16 cellular contexts compared by ENCODE assay signal in the genomic region with DNA sequence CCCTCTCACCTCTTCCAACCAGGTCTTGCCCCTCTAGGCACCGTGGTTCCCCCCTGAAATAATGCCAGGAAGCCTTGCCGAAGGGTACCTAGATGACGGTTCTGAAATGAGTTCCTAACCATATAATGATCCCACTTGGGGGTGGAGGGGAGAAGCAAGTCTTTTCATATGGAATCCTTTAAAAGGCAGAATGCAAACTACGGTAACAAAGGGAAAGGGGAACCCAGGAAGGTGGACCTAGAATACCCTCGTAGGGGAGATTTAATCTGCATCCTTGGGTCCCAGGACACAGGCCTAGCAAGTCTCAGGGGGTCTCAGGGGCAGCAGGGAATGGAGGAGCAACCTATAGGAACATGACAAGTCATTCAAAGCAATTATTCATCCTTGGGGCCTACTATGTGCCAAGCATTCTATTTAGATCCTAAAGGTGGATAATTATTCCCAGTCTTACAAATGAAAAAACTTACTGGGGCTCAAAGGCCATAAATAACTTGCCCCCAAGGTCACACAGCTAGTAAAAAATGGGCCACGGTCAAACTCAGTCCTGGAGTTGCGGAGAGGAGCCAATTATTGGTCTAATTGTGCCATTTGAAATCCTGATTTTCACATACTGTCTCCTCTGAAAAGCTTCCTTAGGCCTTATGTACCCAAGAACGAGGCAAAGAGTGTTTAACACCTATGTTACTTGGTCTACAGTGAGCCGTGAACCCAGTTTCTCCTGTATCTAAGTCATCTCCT. TPM values are rescaled to one million over a fixed set of nuclear protein-coding genes. Genes with fewer than 3 reads are reported as not detected.
DNase-seq lines count a peak whose midpoint lies in the region; ATAC-seq and TF ChIP-seq lines count a peak whose summit lies in the region.
"Had no signal": no experiment of that assay in that cellular context is flagged by ENCODE, and none has a peak within 500 bp of the region (broad histone marks: within the 10 kb centered on the region; RNA-seq: fewer than 3 reads in every experiment).

No MANE protein-coding gene starts in this region.

- no peak for ATAC-seq in natural killer cell treated with Interleukin-12 subunit alpha and Interleukin-12 subunit beta and Interleukin-15 and Interleukin-18, amount 100 ng/mL, for 72 hours
- ATAC-seq: activated CD4-positive, alpha-beta T cell treated with anti-CD3 and anti-CD28 coated beads for 36 hours had no signal

- no peaks in the 10 kb centered on the region for H3K9me3 Mint-ChIP-seq in chondrocyte (ENCODE audit: low read depth)
- H3K9me3 Mint-ChIP-seq in natural killer cell treated with Interleukin-12 subunit alpha and Interleukin-12 subunit beta and Interleukin-15 and Interleukin-18, amount 100 ng/mL, for 72 hours = no peaks in the 10 kb centered on the region
- H3K9me3 Mint-ChIP-seq: stimulated activated naive B cell treated with anti-CD40 and anti-IgM and Interleukin-4, amounts not matched to agents 10 μg/mL and 1 μg/mL and 100 μg/mL, for 72 hours had no signal

- intact Hi-C loops in ovary (cut with DNase I) = loop anchor here in 1 of 4 donors (5.0 kb wide), 1 partner anchor 77 kb away; no protein-coding TSS in a partner anchor

- H3K36me3 Mint-ChIP-seq in chondrocyte (ENCODE audit: low read depth) = no peaks in the 10 kb centered on the region
- no peaks in the 10 kb centered on the region for H3K36me3 Mint-ChIP-seq in natural killer cell treated with Interleukin-12 subunit alpha and Interleukin-12 subunit beta and Interleukin-15 and Interleukin-18, amount 100 ng/mL, for 72 hours

- WGBS in HUES64 = 16% methylated on average over 8 of the region's 9 CpGs
- 38 to 42% (median 39%) methylated on average over 9 of the region's 9 CpGs for WGBS in ovary, 3 donors

- no peak overlapping the region for H3K4me3 ChIP-seq in BLaER1
- H3K4me3 ChIP-seq in HUES64 (ENCODE audit: low read length) = peak overlapping the region; percentile 65
- no peak overlapping the region for H3K4me3 ChIP-seq in ovary
- H3K4me3 ChIP-seq: SK-N-MC had no signal

- no peak for TF ChIP-seq POLR2A in ovary (IDR thresholded peaks at IDR 0.05)

- no peaks in the 10 kb centered on the region for H3K27me3 Mint-ChIP-seq in chondrocyte (ENCODE audit: low read depth)
- peaks cover 0 to 26% of the 10 kb centered on the region in 2 donors for H3K27me3 Mint-ChIP-seq in natural killer cell treated with Interleukin-12 subunit alpha and Interleukin-12 subunit beta and Interleukin-15 and Interleukin-18, amount 100 ng/mL, for 72 hours
- H3K27me3 Mint-ChIP-seq: activated CD4-positive, alpha-beta T cell treated with anti-CD3 and anti-CD28 coated beads for 36 hours had no signal

- peak overlapping the region; percentile 66 for H3K27ac Mint-ChIP-seq in chondrocyte (ENCODE audit: unreplicated experiment)
- H3K27ac Mint-ChIP-seq in natural killer cell treated with Interleukin-12 subunit alpha and Interleukin-12 subunit beta and Interleukin-15 and Interleukin-18, amount 100 ng/mL, for 72 hours = no peak overlapping the region
- H3K27ac Mint-ChIP-seq: activated CD4-positive, alpha-beta T cell treated with anti-CD3 and anti-CD28 coated beads for 36 hours; stimulated activated naive B cell treated with anti-CD40 and anti-IgM and Interleukin-4, amounts not matched to agents 10 μg/mL and 1 μg/mL and 100 μg/mL, for 72 hours had no signal

- H3K9ac ChIP-seq in BLaER1 = no peak overlapping the region
- H3K9ac ChIP-seq in HUES64 (ENCODE audit: low read depth, low read length) = 0 out of 2 replicates have a peak overlapping the region, but pooled peaks have one; percentile 81

- TF ChIP-seq CTCF in chondrocyte (IDR thresholded peaks at IDR 0.05) (no peak), ovary (IDR thresholded peaks at IDR 0.05) (no peak), GM20000 (IDR thresholded peaks at IDR 0.05; ENCODE audit: extremely low read depth, missing control alignments) (no peak)

- H3K27ac ChIP-seq in BLaER1 (no peak overlapping the region), HUES64 (ENCODE audit: low read depth, low read length) (peak overlapping the region; percentile 26; the same call in 1 of the 2 replicates), ovary (peak overlapping the region in 1 of 2 donors; percentile 53)
- H3K27ac ChIP-seq: SK-N-MC had no signal

- H3K4me1 ChIP-seq in BLaER1 (peaks cover 98% of the 10 kb centered on the region), HUES64 (ENCODE audit: insufficient read depth, low read length) (peaks cover 55% of the 10 kb centered on the region), ovary (ENCODE audit: insufficient read depth) (peaks cover 8% of the 10 kb centered on the region)
- H3K4me1 ChIP-seq: breast epithelium had no signal

- peak overlapping the region; percentile 85 for H3K4me2 ChIP-seq in BLaER1

- peaks cover 64% of the 10 kb centered on the region for H3K4me1 Mint-ChIP-seq in chondrocyte (ENCODE audit: low read depth)
- H3K4me1 Mint-ChIP-seq in natural killer cell treated with Interleukin-12 subunit alpha and Interleukin-12 subunit beta and Interleukin-15 and Interleukin-18, amount 100 ng/mL, for 72 hours (ENCODE audit: low read depth in 2 of 2) = peaks cover 41 to 42% of the 10 kb centered on the region in 2 donors

- DNase-seq in chondrocyte (ENCODE audit: low spot score) (no peak), ecto neural progenitor cell (ENCODE audit: low spot score) (no peak), ovary (no peak), GM20000 (ENCODE audit: low spot score) (no peak)
- DNase-seq in natural killer cell treated with Interleukin-12 subunit alpha and Interleukin-12 subunit beta and Interleukin-15 and Interleukin-18, amount 100 ng/mL, for 72 hours (ENCODE audit: low spot score) = no peak
- no peak for DNase-seq in central memory CD4-positive, alpha-beta T cell
- DNase-seq: activated CD4-positive, alpha-beta T cell treated with anti-CD3 and anti-CD28 coated beads for 36 hours; GDM1; NCI-H2081; NK-92 treated with Interleukin-12 subunit alpha and Interleukin-12 subunit beta, amount 100 ng/mL, for 24 hours; stimulated activated CD4-positive, alpha-beta T cell treated with anti-CD3 and anti-CD28 coated beads, Interleukin-2, amount 100 ng/mL, for 48 hours; stimulated activated naive B cell treated with anti-CD40 and anti-IgM and Interleukin-4, amounts not matched to agents 10 μg/mL and 1 μg/mL and 100 μg/mL, for 72 hours had no signal

- H4K20me1 ChIP-seq in BLaER1 = peaks cover 100% of the 10 kb centered on the region

- H3K27me3 ChIP-seq in BLaER1 (peaks cover 84% of the 10 kb centered on the region), HUES64 (ENCODE audit: insufficient read depth, low read length) (peaks cover 52% of the 10 kb centered on the region), ovary (no peaks in the 10 kb centered on the region)

- H3K4me3 Mint-ChIP-seq in chondrocyte (ENCODE audit: unreplicated experiment) = no peak overlapping the region
- H3K4me3 Mint-ChIP-seq in natural killer cell treated with Interleukin-12 subunit alpha and Interleukin-12 subunit beta and Interleukin-15 and Interleukin-18, amount 100 ng/mL, for 72 hours = peak overlapping the region; percentile 63
- H3K4me3 Mint-ChIP-seq: activated CD4-positive, alpha-beta T cell treated with anti-CD3 and anti-CD28 coated beads for 36 hours had no signal

- H3K9me3 ChIP-seq in BLaER1 = peaks cover 16% of the 10 kb centered on the region; the same call in 1 of the 2 replicates
- H3K9me3 ChIP-seq in HUES64 (ENCODE audit: insufficient read depth, low read depth, low read length) = no peaks in the 10 kb centered on the region
- no peaks in the 10 kb centered on the region for H3K9me3 ChIP-seq in ovary
- H3K9me3 ChIP-seq: breast epithelium had no signal

- H3K36me3 ChIP-seq in BLaER1 (peaks cover 21% of the 10 kb centered on the region), HUES64 (ENCODE audit: insufficient read depth, low read length) (no peaks in the 10 kb centered on the region), ovary (no peaks in the 10 kb centered on the region)
- H3K36me3 ChIP-seq: breast epithelium had no signal

- no peak for TF ChIP-seq EP300 in ovary (IDR thresholded peaks at IDR 0.05)

RNA-seq across cellular contexts. Expression of gene BCOR, which starts 8.8 kb away (rescaled TPM):
- 34.7 TPM for polyA plus RNA-seq in HUES64 (2013, experiment 1 of 2)
- 31.5 TPM for polyA plus RNA-seq in HUES64 (2013, experiment 2 of 2)
- total RNA-seq in chondrocyte (10.8 to 19.0 TPM (median 11.0 TPM) in 3 replicates), ovary (10 to 100 TPM; 25.0 to 57.2 (median 43.2) TPM)
- total RNA-seq in natural killer cell treated with Interleukin-12 subunit alpha and Interleukin-12 subunit beta and Interleukin-15 and Interleukin-18, amount 100 ng/mL, for 72 hours = 10 to 100 TPM; 52.3 to 56.7 TPM
- polyA plus RNA-seq in ovary = 10 to 100 TPM; 17.7 to 22.0 TPM
